In genomic region chr11:95305726-95306522, GRCh38 we compare ENCODE assay signal across 1 cellular context.
TF ChIP-seq lines count a peak whose summit lies in the region.

No MANE protein-coding gene starts in this region.

TF ChIP-seq in H1, 55 proteins besides CTCF, POLR2A, EP300 and RAD21:
- TF ChIP-seq YY1 (IDR thresholded peaks at IDR 0.05; ENCODE audit: low read depth, low read length) (no peak), CEBPB (IDR thresholded peaks at IDR 0.05; ENCODE audit: low read depth, low read length) (no peak), GTF2F1 (IDR thresholded peaks at IDR 0.05; ENCODE audit: borderline replicate concordance, low read depth, low read length) (no peak), SUZ12 (IDR thresholded peaks at IDR 0.05; ENCODE audit: low read length) (no peak), NANOG (IDR thresholded peaks at IDR 0.05; ENCODE audit: insufficient read depth, low read depth, low read length, poor library complexity, severe bottlenecking) (no peak), USF2 (IDR thresholded peaks at IDR 0.05; ENCODE audit: low read length) (no peak), RNF2 (IDR thresholded peaks at IDR 0.05; ENCODE audit: borderline replicate concordance, low read depth, low read length, missing control alignments, poor library complexity, severe bottlenecking) (no peak), SAP30 (IDR thresholded peaks at IDR 0.05; ENCODE audit: insufficient read depth, insufficient replicate concordance, low read length) (no peak), MAFK (IDR thresholded peaks at IDR 0.05; ENCODE audit: low read depth, low read length) (no peak), ATF3 (IDR thresholded peaks at IDR 0.05; ENCODE audit: insufficient read depth, low read depth, low read length) (no peak), JUND (IDR thresholded peaks at IDR 0.05; ENCODE audit: low read length) (no peak), RXRA (IDR thresholded peaks at IDR 0.05; ENCODE audit: insufficient read depth, low read depth, low read length) (no peak), TCF12 (IDR thresholded peaks at IDR 0.05; ENCODE audit: low read depth, low read length) (no peak), CHD2 (IDR thresholded peaks at IDR 0.05; ENCODE audit: low read length) (no peak), TBP (IDR thresholded peaks at IDR 0.05; ENCODE audit: low read depth, low read length) (no peak)
